17 cellular contexts compared by ENCODE assay signal in genomic region chr12:38411426-38411825, GRCh38.
"Had no signal": no experiment of that assay in that cellular context is flagged by ENCODE, and none has a peak within 500 bp of the region (broad histone marks: within the 10 kb centered on the region; RNA-seq: fewer than 3 reads in every experiment).

No MANE protein-coding gene starts in this region.

- FAIRE-seq: bronchial epithelial cell had no signal

- DNase-seq: activated CD4-positive, alpha-beta T cell treated with anti-CD3 and anti-CD28 coated beads for 36 hours; activated CD8-positive, alpha-beta memory T cell treated with anti-CD3 and anti-CD28 coated beads, Interleukin-2, amount 50 U/mL, for 4 hours; activated CD8-positive, alpha-beta T cell treated with anti-CD3 and anti-CD28 coated beads for 36 hours; activated gamma-delta T cell treated with Interleukin-2 at 50 U/mL for 16 hours; activated naive CD8-positive, alpha-beta T cell treated with anti-CD3 and anti-CD28 coated beads, Interleukin-2, amount 10 ng/mL, durations not matched to agents 7 days and 5 days; activated T-cell treated with anti-CD3 and anti-CD28 coated beads, Interleukin-2, amount 50 U/mL, for 72 hours; aorta; dorsolateral prefrontal cortex; esophagus squamous epithelium; foreskin fibroblast; islet precursor cell; mammary epithelial cell; psoas muscle; sigmoid colon; stimulated activated naive CD4-positive, alpha-beta T cell treated with Interleukin-2 at 50 U/mL for 16 hours had no signal

- ATAC-seq: activated CD4-positive, alpha-beta T cell treated with anti-CD3 and anti-CD28 coated beads for 36 hours; activated CD8-positive, alpha-beta T cell treated with anti-CD3 and anti-CD28 coated beads for 36 hours; activated T-cell treated with anti-CD3 and anti-CD28 coated beads, Interleukin-2, amount 50 U/mL, for 72 hours; left lobe of liver; psoas muscle had no signal
